8 cellular contexts compared by ENCODE assay signal in genomic region chr19:53538378-53539109, GRCh38. TPM values are rescaled to one million over a fixed set of nuclear protein-coding genes. Genes with fewer than 3 reads are reported as not detected.
A peak's percentile ranks its signal among the peaks of the same experiment; 100 is the strongest.
DNase-seq lines count a peak whose midpoint lies in the region; ATAC-seq and TF ChIP-seq lines count a peak whose summit lies in the region.

No MANE protein-coding gene starts in this region.

- DNase-seq in Caco-2, result peak in 1 of 2 experiments; percentile 31
- DNase-seq in activated naive CD8-positive, alpha-beta T cell treated with anti-CD3 and anti-CD28 coated beads for 36 hours, result no peak
- no peak for DNase-seq in GDM1 (lab: John Stamatoyannopoulos, UW)
- no peak for DNase-seq in stimulated activated naive CD4-positive, alpha-beta T cell treated with Interleukin-2 at 50 U/mL for 16 hours (lab: John Stamatoyannopoulos, UW)

- peaks cover 1% of the 10 kb centered on the region; the same call in 1 of the 2 replicates for H3K36me3 ChIP-seq in Caco-2 (ENCODE audit: control insufficient read depth, insufficient read depth, low read length)

- peaks cover 18% of the 10 kb centered on the region for H3K4me1 ChIP-seq in Caco-2

- TF ChIP-seq CTCF in Caco-2 (IDR thresholded peaks at IDR 0.05; ENCODE audit: insufficient read depth in 1 of 2, low read depth in 1 of 2, low read length in 1 of 2, severe bottlenecking in 1 of 2, unreplicated experiment in 1 of 2), result no peak

- BruUV-seq in Caco-2 (replicated peaks; lab: Mats Ljungman, UMichigan), result no TSS peak

- no peaks in the 10 kb centered on the region for H3K27me3 Mint-ChIP-seq in Caco-2 (ENCODE audit: insufficient read depth, unreplicated experiment)
- no peaks in the 10 kb centered on the region for H3K27me3 Mint-ChIP-seq in activated naive CD8-positive, alpha-beta T cell treated with anti-CD3 and anti-CD28 coated beads for 36 hours
- no peaks in the 10 kb centered on the region for H3K27me3 Mint-ChIP-seq in stimulated activated memory B cell treated with anti-CD40 and anti-IgM and Interleukin-4, amounts not matched to agents 10 μg/mL and 1 μg/mL and 100 μg/mL, for 72 hours

- ATAC-seq in HG03025 (IDR thresholded peaks at IDR 0.05; ENCODE audit: low FRiP score, unreplicated experiment), result peak; percentile 12
- ATAC-seq in stimulated activated memory B cell treated with anti-CD40 and anti-IgM and Interleukin-4, amounts not matched to agents 10 μg/mL and 1 μg/mL and 100 μg/mL, for 72 hours, result peak; percentile 11
- no peak for ATAC-seq in GM18519 (IDR thresholded peaks at IDR 0.05; ENCODE audit: low FRiP score, unreplicated experiment)

- H3K4me3 ChIP-seq in Caco-2 (ENCODE audit: low read depth, low read length), result peak overlapping the region; percentile 88
- H3K4me3 ChIP-seq in iPS-18c (ENCODE audit: insufficient read depth, low read depth, low read length), result peak overlapping the region; percentile 66

- H3K9me3 Mint-ChIP-seq in Caco-2 (ENCODE audit: unreplicated experiment), result no peaks in the 10 kb centered on the region
- peaks cover 7% of the 10 kb centered on the region for H3K9me3 Mint-ChIP-seq in activated naive CD8-positive, alpha-beta T cell treated with anti-CD3 and anti-CD28 coated beads for 36 hours
- peaks cover 3% of the 10 kb centered on the region for H3K9me3 Mint-ChIP-seq in stimulated activated memory B cell treated with anti-CD40 and anti-IgM and Interleukin-4, amounts not matched to agents 10 μg/mL and 1 μg/mL and 100 μg/mL, for 72 hours

- no peaks in the 10 kb centered on the region for H3K4me1 Mint-ChIP-seq in Caco-2 (ENCODE audit: low read depth, unreplicated experiment)
- H3K4me1 Mint-ChIP-seq in activated naive CD8-positive, alpha-beta T cell treated with anti-CD3 and anti-CD28 coated beads for 36 hours, result peaks cover 23% of the 10 kb centered on the region
- peaks cover 11% of the 10 kb centered on the region for H3K4me1 Mint-ChIP-seq in stimulated activated memory B cell treated with anti-CD40 and anti-IgM and Interleukin-4, amounts not matched to agents 10 μg/mL and 1 μg/mL and 100 μg/mL, for 72 hours

- peak overlapping the region; percentile 94 for H3K4me3 Mint-ChIP-seq in Caco-2 (ENCODE audit: unreplicated experiment)
- H3K4me3 Mint-ChIP-seq in activated naive CD8-positive, alpha-beta T cell treated with anti-CD3 and anti-CD28 coated beads for 36 hours, result peak overlapping the region; percentile 93
- peak overlapping the region; percentile 95 for H3K4me3 Mint-ChIP-seq in stimulated activated memory B cell treated with anti-CD40 and anti-IgM and Interleukin-4, amounts not matched to agents 10 μg/mL and 1 μg/mL and 100 μg/mL, for 72 hours

- CTCF ChIA-PET in Caco-2 (lab: Charles Lee), result interaction anchor here (0.6 kb wide), 1 partner anchor 247 kb away, joined by 3 read pairs; no protein-coding TSS in a partner anchor

- POLR2A ChIA-PET in Caco-2 (lab: Charles Lee), result interaction anchor here (0.7 kb wide), 1 partner anchor 18 kb away, joined by 3 read pairs; no protein-coding TSS in a partner anchor

- H3K9me3 ChIP-seq in Caco-2, result no peaks in the 10 kb centered on the region
- H3K9me3 ChIP-seq in iPS-18c (ENCODE audit: control insufficient read depth, insufficient read depth, low read length), result no peaks in the 10 kb centered on the region

- no peaks in the 10 kb centered on the region for H3K27me3 ChIP-seq in Caco-2 (replicated peaks; ENCODE audit: control insufficient read depth, insufficient read depth, low read length)

- intact Hi-C loops in Caco-2 (cut with micrococcal nuclease; ENCODE audit: unreplicated experiment), result loop anchor here (1.0 kb wide), 1 partner anchor 18 kb away; no protein-coding TSS in a partner anchor

- peak overlapping the region; percentile 99 for H3K27ac Mint-ChIP-seq in Caco-2 (ENCODE audit: unreplicated experiment)
- peak overlapping the region; percentile 98 for H3K27ac Mint-ChIP-seq in activated naive CD8-positive, alpha-beta T cell treated with anti-CD3 and anti-CD28 coated beads for 36 hours
- H3K27ac Mint-ChIP-seq in stimulated activated memory B cell treated with anti-CD40 and anti-IgM and Interleukin-4, amounts not matched to agents 10 μg/mL and 1 μg/mL and 100 μg/mL, for 72 hours, result peak overlapping the region; percentile 98

- peaks cover 70% of the 10 kb centered on the region for H3K36me3 Mint-ChIP-seq in Caco-2 (ENCODE audit: insufficient read depth, unreplicated experiment)
- H3K36me3 Mint-ChIP-seq in activated naive CD8-positive, alpha-beta T cell treated with anti-CD3 and anti-CD28 coated beads for 36 hours, result peaks cover 77% of the 10 kb centered on the region
- H3K36me3 Mint-ChIP-seq in stimulated activated memory B cell treated with anti-CD40 and anti-IgM and Interleukin-4, amounts not matched to agents 10 μg/mL and 1 μg/mL and 100 μg/mL, for 72 hours, result peaks cover 25% of the 10 kb centered on the region

RNA-seq across cellular contexts. Expression of gene ZNF331, which starts 0.6 kb away (rescaled TPM):
- total RNA-seq in Caco-2 (2022), result 42.2 and 42.6 TPM in 2 replicates
- total RNA-seq in activated naive CD8-positive, alpha-beta T cell treated with anti-CD3 and anti-CD28 coated beads for 36 hours, result 10 to 100 TPM; 18.1 to 21.3 TPM
